1 cellular context compared by ENCODE assay signal in the genomic region with DNA sequence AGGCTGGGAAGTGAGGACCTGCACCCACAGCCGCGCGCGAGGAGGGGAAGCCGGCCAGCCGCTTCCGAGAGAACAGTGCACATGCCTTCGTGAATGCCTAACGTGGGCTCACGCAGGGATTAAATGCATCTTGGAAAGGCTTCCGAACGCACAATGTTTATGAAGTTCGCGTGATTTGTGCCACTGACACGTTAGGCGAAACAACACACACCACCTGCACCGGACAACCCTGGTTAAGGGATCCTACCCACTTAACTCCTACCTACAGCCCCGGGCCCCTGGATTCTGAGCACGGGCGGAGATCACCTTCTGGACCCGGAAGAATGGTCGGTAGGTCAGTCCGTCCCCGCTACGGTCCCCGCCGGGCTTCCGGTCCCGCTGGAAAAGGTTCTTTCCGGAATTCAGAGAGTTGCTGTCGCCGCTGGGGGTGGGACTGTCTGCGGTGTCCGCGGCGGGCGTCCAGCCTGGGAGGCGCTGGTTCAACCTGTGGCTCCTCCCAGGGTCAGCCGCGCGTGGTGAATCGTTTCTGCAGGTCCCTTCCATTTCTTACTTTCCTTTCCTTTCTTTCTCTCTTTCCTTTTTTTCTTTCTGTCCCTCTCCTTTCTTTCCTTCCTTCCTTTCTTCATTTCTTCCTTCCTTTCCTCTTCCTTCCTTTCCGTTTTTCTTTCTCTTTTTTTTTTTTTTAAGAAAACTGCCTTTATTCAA.
A peak's percentile ranks its signal among the peaks of the same experiment; 100 is the strongest.
TF ChIP-seq lines count a peak whose summit lies in the region.

Gene MTIF2 (minus strand): TSS at position 325 of the 705 bp plus-strand sequence. CDS start 5,373 bp downstream, outside the sequence.

TF ChIP-seq in HepG2, 621 proteins besides CTCF, POLR2A, EP300 and RAD21 (continued from another document and continues in another):
- TF ChIP-seq, protein P1, sequence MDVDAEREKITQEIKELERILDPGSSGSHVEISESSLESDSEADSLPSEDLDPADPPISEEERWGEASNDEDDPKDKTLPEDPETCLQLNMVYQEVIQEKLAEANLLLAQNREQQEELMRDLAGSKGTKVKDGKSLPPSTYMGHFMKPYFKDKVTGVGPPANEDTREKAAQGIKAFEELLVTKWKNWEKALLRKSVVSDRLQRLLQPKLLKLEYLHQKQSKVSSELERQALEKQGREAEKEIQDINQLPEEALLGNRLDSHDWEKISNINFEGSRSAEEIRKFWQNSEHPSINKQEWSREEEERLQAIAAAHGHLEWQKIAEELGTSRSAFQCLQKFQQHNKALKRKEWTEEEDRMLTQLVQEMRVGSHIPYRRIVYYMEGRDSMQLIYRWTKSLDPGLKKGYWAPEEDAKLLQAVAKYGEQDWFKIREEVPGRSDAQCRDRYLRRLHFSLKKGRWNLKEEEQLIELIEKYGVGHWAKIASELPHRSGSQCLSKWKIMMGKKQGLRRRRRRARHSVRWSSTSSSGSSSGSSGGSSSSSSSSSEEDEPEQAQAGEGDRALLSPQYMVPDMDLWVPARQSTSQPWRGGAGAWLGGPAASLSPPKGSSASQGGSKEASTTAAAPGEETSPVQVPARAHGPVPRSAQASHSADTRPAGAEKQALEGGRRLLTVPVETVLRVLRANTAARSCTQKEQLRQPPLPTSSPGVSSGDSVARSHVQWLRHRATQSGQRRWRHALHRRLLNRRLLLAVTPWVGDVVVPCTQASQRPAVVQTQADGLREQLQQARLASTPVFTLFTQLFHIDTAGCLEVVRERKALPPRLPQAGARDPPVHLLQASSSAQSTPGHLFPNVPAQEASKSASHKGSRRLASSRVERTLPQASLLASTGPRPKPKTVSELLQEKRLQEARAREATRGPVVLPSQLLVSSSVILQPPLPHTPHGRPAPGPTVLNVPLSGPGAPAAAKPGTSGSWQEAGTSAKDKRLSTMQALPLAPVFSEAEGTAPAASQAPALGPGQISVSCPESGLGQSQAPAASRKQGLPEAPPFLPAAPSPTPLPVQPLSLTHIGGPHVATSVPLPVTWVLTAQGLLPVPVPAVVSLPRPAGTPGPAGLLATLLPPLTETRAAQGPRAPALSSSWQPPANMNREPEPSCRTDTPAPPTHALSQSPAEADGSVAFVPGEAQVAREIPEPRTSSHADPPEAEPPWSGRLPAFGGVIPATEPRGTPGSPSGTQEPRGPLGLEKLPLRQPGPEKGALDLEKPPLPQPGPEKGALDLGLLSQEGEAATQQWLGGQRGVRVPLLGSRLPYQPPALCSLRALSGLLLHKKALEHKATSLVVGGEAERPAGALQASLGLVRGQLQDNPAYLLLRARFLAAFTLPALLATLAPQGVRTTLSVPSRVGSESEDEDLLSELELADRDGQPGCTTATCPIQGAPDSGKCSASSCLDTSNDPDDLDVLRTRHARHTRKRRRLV (CRISPR knock-in tag; IDR thresholded peaks at IDR 0.05): peak; percentile 91; the same call in 1 of the 2 replicates
- TF ChIP-seq ZNF280D (CRISPR knock-in tag; IDR thresholded peaks at IDR 0.05) (no peak; the same call in 1 of the 2 replicates), ZNF337 (CRISPR knock-in tag; IDR thresholded peaks at IDR 0.05; ENCODE audit: borderline replicate concordance, low read depth) (peak; percentile 97; the same call in 1 of the 2 replicates), CAMTA2 (CRISPR knock-in tag; IDR thresholded peaks at IDR 0.05; ENCODE audit: borderline replicate concordance) (peak; percentile 84; the same call in 1 of the 2 replicates), SATB2 (CRISPR knock-in tag; IDR thresholded peaks at IDR 0.05) (peak; percentile 61; the same call in 1 of the 2 replicates), ATAD3A (CRISPR knock-in tag; IDR thresholded peaks at IDR 0.05) (no peak), ZSCAN20 (CRISPR knock-in tag; IDR thresholded peaks at IDR 0.05; ENCODE audit: borderline replicate concordance) (peak; percentile 92), ZNF496 (CRISPR knock-in tag; IDR thresholded peaks at IDR 0.05; ENCODE audit: insufficient replicate concordance) (no peak), EHMT2 (IDR thresholded peaks at IDR 0.05; ENCODE audit: borderline replicate concordance, low read depth, low read length) (no peak; the same call in 1 of the 2 replicates), MIER2 (CRISPR knock-in tag; IDR thresholded peaks at IDR 0.05) (peak; percentile 69; the same call in 1 of the 2 replicates), ZNF605 (CRISPR knock-in tag; IDR thresholded peaks at IDR 0.05) (peak; percentile 97), ZKSCAN1 (IDR thresholded peaks at IDR 0.05; ENCODE audit: low read length) (peak; percentile 72), ADNP (CRISPR knock-in tag; IDR thresholded peaks at IDR 0.05) (no peak), ZNF510 (CRISPR knock-in tag; IDR thresholded peaks at IDR 0.05; ENCODE audit: low read depth) (no peak; the same call in 1 of the 2 replicates), ESRRA (CRISPR knock-in tag; IDR thresholded peaks at IDR 0.05; ENCODE audit: low read depth) (peak; percentile 96), ZNF563 (CRISPR knock-in tag; IDR thresholded peaks at IDR 0.05) (peak; percentile 88), MLXIP (CRISPR knock-in tag; IDR thresholded peaks at IDR 0.05; ENCODE audit: borderline replicate concordance) (no peak), GATAD2A (CRISPR knock-in tag; IDR thresholded peaks at IDR 0.05) (peak; percentile 94), ZNF274 (CRISPR knock-in tag; IDR thresholded peaks at IDR 0.05) (peak; percentile 91), ZEB1 (IDR thresholded peaks at IDR 0.05; ENCODE audit: insufficient replicate concordance, low read depth) (peak; percentile 93)
- TF ChIP-seq, protein P2, sequence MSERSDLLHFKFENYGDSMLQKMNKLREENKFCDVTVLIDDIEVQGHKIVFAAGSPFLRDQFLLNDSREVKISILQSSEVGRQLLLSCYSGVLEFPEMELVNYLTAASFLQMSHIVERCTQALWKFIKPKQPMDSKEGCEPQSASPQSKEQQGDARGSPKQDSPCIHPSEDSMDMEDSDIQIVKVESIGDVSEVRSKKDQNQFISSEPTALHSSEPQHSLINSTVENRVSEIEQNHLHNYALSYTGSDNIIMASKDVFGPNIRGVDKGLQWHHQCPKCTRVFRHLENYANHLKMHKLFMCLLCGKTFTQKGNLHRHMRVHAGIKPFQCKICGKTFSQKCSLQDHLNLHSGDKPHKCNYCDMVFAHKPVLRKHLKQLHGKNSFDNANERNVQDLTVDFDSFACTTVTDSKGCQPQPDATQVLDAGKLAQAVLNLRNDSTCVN (CRISPR knock-in tag; IDR thresholded peaks at IDR 0.05; ENCODE audit: borderline replicate concordance): peak; percentile 93; the same call in 1 of the 2 replicates
- TF ChIP-seq, protein P3, sequence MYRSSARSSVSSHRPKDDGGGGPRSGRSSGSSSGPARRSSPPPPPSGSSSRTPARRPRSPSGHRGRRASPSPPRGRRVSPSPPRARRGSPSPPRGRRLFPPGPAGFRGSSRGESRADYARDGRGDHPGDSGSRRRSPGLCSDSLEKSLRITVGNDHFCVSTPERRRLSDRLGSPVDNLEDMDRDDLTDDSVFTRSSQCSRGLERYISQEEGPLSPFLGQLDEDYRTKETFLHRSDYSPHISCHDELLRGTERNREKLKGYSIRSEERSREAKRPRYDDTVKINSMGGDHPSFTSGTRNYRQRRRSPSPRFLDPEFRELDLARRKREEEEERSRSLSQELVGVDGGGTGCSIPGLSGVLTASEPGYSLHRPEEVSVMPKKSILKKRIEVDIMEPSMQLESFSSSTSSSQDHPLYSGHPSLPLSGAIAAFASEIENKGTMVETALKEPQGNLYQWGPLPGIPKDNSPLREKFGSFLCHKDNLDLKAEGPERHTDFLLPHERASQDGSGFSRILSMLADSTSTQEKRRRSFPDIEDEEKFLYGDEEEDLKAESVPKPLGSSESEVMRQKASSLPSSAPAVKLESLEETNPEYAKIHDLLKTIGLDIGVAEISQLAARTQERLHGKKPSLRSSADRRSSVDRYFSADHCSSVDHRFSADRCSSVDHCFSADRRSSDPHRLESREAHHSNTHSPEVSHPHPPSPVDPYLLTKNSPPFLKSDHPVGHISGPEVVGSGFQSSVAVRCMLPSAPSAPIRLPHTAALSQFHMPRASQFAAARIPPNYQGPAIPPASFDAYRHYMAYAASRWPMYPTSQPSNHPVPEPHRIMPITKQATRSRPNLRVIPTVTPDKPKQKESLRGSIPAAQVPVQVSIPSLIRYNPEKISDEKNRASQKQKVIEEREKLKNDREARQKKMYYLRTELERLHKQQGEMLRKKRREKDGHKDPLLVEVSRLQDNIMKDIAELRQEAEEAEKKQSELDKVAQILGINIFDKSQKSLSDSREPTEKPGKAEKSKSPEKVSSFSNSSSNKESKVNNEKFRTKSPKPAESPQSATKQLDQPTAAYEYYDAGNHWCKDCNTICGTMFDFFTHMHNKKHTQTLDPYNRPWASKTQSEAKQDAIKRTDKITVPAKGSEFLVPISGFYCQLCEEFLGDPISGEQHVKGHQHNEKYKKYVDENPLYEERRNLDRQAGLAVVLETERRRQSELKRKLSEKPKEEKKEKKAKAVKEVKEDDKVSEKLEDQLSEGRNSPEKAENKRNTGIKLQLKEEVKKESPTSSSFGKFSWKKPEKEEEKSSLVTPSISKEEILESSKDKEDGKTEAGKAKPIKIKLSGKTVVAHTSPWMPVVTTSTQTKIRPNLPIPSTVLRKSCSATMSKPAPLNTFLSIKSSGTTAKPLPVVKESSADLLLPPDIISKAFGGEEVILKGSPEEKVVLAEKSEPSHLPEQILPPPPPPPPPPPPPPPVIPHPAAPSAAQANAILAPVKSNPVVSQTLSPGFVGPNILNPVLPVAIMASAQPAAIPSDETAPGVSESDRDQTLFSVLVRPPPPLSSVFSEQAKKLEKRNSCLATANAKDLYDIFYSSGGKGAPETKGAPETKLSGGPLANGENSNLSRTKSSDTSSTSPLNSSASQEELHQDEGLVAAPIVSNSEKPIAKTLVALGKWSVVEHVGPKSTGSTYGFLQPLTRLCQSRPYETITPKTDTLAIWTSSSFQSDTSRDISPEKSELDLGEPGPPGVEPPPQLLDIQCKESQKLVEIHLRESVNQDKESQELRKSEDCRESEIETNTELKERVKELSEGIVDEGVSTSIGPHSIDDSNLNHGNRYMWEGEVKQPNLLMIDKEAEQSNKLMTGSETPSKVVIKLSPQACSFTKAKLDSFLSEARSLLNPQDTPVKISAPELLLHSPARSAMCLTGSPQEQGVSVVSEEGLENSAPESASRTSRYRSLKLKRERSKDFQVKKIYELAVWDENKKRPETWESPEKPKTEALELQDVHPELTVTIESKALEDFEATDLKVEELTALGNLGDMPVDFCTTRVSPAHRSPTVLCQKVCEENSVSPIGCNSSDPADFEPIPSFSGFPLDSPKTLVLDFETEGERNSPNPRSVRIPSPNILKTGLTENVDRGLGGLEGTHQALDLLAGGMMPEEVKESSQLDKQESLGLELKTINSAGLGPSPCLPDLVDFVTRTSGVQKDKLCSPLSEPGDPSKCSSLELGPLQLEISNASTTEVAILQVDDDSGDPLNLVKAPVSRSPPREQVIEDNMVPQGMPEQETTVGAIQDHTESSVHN (CRISPR knock-in tag; IDR thresholded peaks at IDR 0.05): peak; percentile 90
